In genomic region chr18:28626757-28627156, GRCh38 we compare ENCODE assay signal across 15 cellular contexts.
DNase-seq lines count a peak whose midpoint lies in the region; ATAC-seq and FAIRE-seq lines count a peak whose summit lies in the region.
"Had no signal": no experiment of that assay in that cellular context is flagged by ENCODE, and none has a peak within 500 bp of the region (broad histone marks: within the 10 kb centered on the region; RNA-seq: fewer than 3 reads in every experiment).

No MANE protein-coding gene starts in this region.

- no peaks in the 10 kb centered on the region for H3K4me1 Mint-ChIP-seq in naive thymus-derived CD4-positive, alpha-beta T cell

- intact Hi-C loops in naive thymus-derived CD4-positive, alpha-beta T cell (cut with micrococcal nuclease): loop anchor here in 1 of 2 donors (10.0 kb wide), 1 partner anchor 58 kb away; no protein-coding TSS in a partner anchor

- no peak overlapping the region for H3K9ac ChIP-seq in GM23248
- H3K9ac ChIP-seq: BLaER1 had no signal

- no peaks in the 10 kb centered on the region for H4K20me1 ChIP-seq in GM23248 (ENCODE audit: insufficient read depth)
- H4K20me1 ChIP-seq: BLaER1 had no signal

- ATAC-seq in naive thymus-derived CD4-positive, alpha-beta T cell: no peak

- no peaks in the 10 kb centered on the region for H3K27me3 Mint-ChIP-seq in naive thymus-derived CD4-positive, alpha-beta T cell
- H3K27me3 Mint-ChIP-seq: CD8-positive, alpha-beta memory T cell had no signal

- FAIRE-seq in TTC549 (lab: Jason Lieb, UNC): peak; percentile 66
- FAIRE-seq: GM19239 had no signal

- H3K9me3 ChIP-seq in GM23248 (ENCODE audit: low read depth): no peaks in the 10 kb centered on the region
- no peaks in the 10 kb centered on the region for H3K9me3 ChIP-seq in naive thymus-derived CD4-positive, alpha-beta T cell (ENCODE audit: control insufficient read depth in 2 of 3, low read length in 3 of 3)
- H3K9me3 ChIP-seq: BLaER1, Caco-2 had no signal

- H3K27ac Mint-ChIP-seq in naive thymus-derived CD4-positive, alpha-beta T cell: no peak overlapping the region
- H3K27ac Mint-ChIP-seq: CD8-positive, alpha-beta memory T cell had no signal

- no peaks in the 10 kb centered on the region for H3K36me3 ChIP-seq in GM23248 (ENCODE audit: low read depth)
- no peaks in the 10 kb centered on the region for H3K36me3 ChIP-seq in naive thymus-derived CD4-positive, alpha-beta T cell (ENCODE audit: control insufficient read depth in 2 of 3, insufficient read depth in 3 of 3, low read length in 3 of 3)
- H3K36me3 ChIP-seq: BLaER1 had no signal

- peak overlapping the region; percentile 72 for H2AFZ ChIP-seq in GM23248

- POLR2A ChIA-PET in naive thymus-derived CD4-positive, alpha-beta T cell (lab: Charles Lee): no interaction called here

- in situ Hi-C loops in GM23248 (cut with MboI): no loop called here

- no peak overlapping the region for H3K4me2 ChIP-seq in GM23248 (ENCODE audit: unreplicated experiment)
- H3K4me2 ChIP-seq: BLaER1 had no signal

- H3K79me2 ChIP-seq in GM23248 (ENCODE audit: insufficient read depth): no peaks in the 10 kb centered on the region

- no peaks in the 10 kb centered on the region for H3K9me2 ChIP-seq in GM23248 (ENCODE audit: insufficient read depth)

- no peak overlapping the region for H3K27ac ChIP-seq in GM23248
- no peak overlapping the region for H3K27ac ChIP-seq in naive thymus-derived CD4-positive, alpha-beta T cell (ENCODE audit: low read depth, low read length)
- H3K27ac ChIP-seq: BLaER1 had no signal

- H3K9me3 Mint-ChIP-seq in naive thymus-derived CD4-positive, alpha-beta T cell: peaks cover 0 to 14% (median 2%) of the 10 kb centered on the region in 11 donors

- no peaks in the 10 kb centered on the region for H3K27me3 ChIP-seq in GM23248 (replicated peaks; ENCODE audit: insufficient read depth)
- H3K27me3 ChIP-seq in naive thymus-derived CD4-positive, alpha-beta T cell (ENCODE audit: control insufficient read depth in 2 of 2, insufficient read depth in 2 of 2, low read length in 2 of 2): no peaks in the 10 kb centered on the region
- H3K27me3 ChIP-seq: BLaER1 had no signal

- no peaks in the 10 kb centered on the region for H3F3A ChIP-seq in GM23248 (ENCODE audit: insufficient read depth)

- H3K4me1 ChIP-seq in GM23248 (ENCODE audit: insufficient read depth): no peaks in the 10 kb centered on the region
- H3K4me1 ChIP-seq in naive thymus-derived CD4-positive, alpha-beta T cell (ENCODE audit: control insufficient read depth in 2 of 2, insufficient read depth in 2 of 2, low read length in 2 of 2): no peaks in the 10 kb centered on the region
- H3K4me1 ChIP-seq: Caco-2 had no signal

- no peak overlapping the region for H3K4me3 ChIP-seq in GM23248
- no peak overlapping the region for H3K4me3 ChIP-seq in naive thymus-derived CD4-positive, alpha-beta T cell (ENCODE audit: low read length)
- H3K4me3 ChIP-seq: BLaER1 had no signal

- no peak overlapping the region for H3K4me3 Mint-ChIP-seq in naive thymus-derived CD4-positive, alpha-beta T cell
- H3K4me3 Mint-ChIP-seq: CD8-positive, alpha-beta memory T cell had no signal

- CTCF ChIA-PET in naive thymus-derived CD4-positive, alpha-beta T cell (lab: Charles Lee): no interaction called here

- DNase-seq in GM23248: no peak
- peak; percentile 3 for DNase-seq in foreskin melanocyte
- DNase-seq in ureter (ENCODE audit: low spot score): no peak
- no peak for DNase-seq in naive thymus-derived CD4-positive, alpha-beta T cell
- DNase-seq in hypothalamus (lab: John Stamatoyannopoulos, UW): no peak
- no peak for DNase-seq in NCI-H2196 (lab: John Stamatoyannopoulos, UW; ENCODE audit: unreplicated experiment)
- DNase-seq: AML-193; Caco-2; CD8-positive, alpha-beta memory T cell; DND-41; GF-D8; H7 had no signal

- no peaks in the 10 kb centered on the region for H3K36me3 Mint-ChIP-seq in naive thymus-derived CD4-positive, alpha-beta T cell
- H3K36me3 Mint-ChIP-seq: CD8-positive, alpha-beta memory T cell had no signal
